In the genomic region with DNA sequence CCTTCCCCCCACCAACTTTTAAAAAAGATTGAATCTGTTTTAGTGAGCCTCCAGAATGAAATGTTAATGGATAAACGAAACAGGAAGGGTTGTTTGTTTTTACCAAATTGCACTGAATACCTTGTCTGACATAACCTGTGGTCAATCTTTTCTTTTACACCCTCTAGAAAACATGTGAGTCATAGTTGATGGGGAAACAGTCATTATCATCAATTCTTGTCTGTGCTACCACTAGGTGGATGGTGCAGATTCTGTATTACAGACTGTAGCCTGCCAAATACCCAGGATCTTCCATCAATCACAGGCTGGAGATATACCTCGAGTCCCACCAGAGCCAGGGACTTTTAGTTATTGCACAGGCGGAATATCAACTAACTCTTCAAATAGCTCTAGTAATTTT, we compare ENCODE assay signal across 15 cellular contexts. TPM values are rescaled to one million over a fixed set of nuclear protein-coding genes. Genes with fewer than 3 reads are reported as not detected.
A peak's percentile ranks its signal among the peaks of the same experiment; 100 is the strongest.
DNase-seq lines count a peak whose midpoint lies in the region; ATAC-seq and TF ChIP-seq lines count a peak whose summit lies in the region.
"Had no signal": no experiment of that assay in that cellular context is flagged by ENCODE, and none has a peak within 500 bp of the region (broad histone marks: within the 10 kb centered on the region; RNA-seq: fewer than 3 reads in every experiment).

No MANE protein-coding gene starts in this region.

- no peaks in the 10 kb centered on the region for H3K36me3 Mint-ChIP-seq in T-helper 2 cell treated with Interferon-gamma antibody and Interleukin-4, amounts not matched to agents 5 μg/mL and 100 μg/mL, for 36 hours (ENCODE audit: low read depth)

- peaks cover 3% of the 10 kb centered on the region for H3K9me3 Mint-ChIP-seq in T-helper 2 cell treated with Interferon-gamma antibody and Interleukin-4, amounts not matched to agents 5 μg/mL and 100 μg/mL, for 36 hours

- 33% methylated on average over 3 of the region's 3 CpGs for WGBS in mammary epithelial cell (ENCODE audit: low coverage, missing lambda C conversion rate)

- BruUV-seq in mammary epithelial cell (replicated peaks; lab: Mats Ljungman, UMichigan): no TSS peak

- intact Hi-C loops in mammary epithelial cell (cut with micrococcal nuclease): no loop called here

- no peak overlapping the region for H3K9ac ChIP-seq in mammary epithelial cell (ENCODE audit: insufficient read depth, low read length)

- peak; percentile 6 for DNase-seq in DMS153 (lab: John Stamatoyannopoulos, UW)
- DNase-seq in DMS153 treated with DMSO at 0.1 percent for 48 hours (lab: John Stamatoyannopoulos, UW; ENCODE audit: unreplicated experiment): no peak
- peak; percentile 75 for DNase-seq in NCI-H226
- DNase-seq in mammary epithelial cell: peak; percentile 70
- DNase-seq in retinal pigment epithelial cell (ENCODE audit: low read depth): no peak
- DNase-seq in T-helper 2 cell treated with Interferon-gamma antibody and Interleukin-4, amounts not matched to agents 5 μg/mL and 100 μg/mL, for 36 hours (ENCODE audit: low spot score): no peak
- DNase-seq in HuH-7 (ENCODE audit: low spot score): no peak
- DNase-seq: activated CD4-positive, alpha-beta T cell treated with anti-CD3 and anti-CD28 coated beads for 4 hours; activated gamma-delta T cell; DND-41; NCI-H2107; occipital lobe; stimulated activated naive CD8-positive, alpha-beta T cell treated with anti-CD3 and anti-CD28 coated beads, Interleukin-15, amount 100 ng/mL, for 72 hours had no signal

- no peaks in the 10 kb centered on the region for H3K79me2 ChIP-seq in mammary epithelial cell (ENCODE audit: insufficient read depth, low read length)

- CTCF ChIA-PET in mammary epithelial cell (lab: Charles Lee; ENCODE audit: low non-redundant PET): no interaction called here

- no peak overlapping the region for H3K27ac Mint-ChIP-seq in T-helper 2 cell treated with Interferon-gamma antibody and Interleukin-4, amounts not matched to agents 5 μg/mL and 100 μg/mL, for 36 hours
- H3K27ac Mint-ChIP-seq: stimulated activated naive CD8-positive, alpha-beta T cell treated with anti-CD3 and anti-CD28 coated beads, Interleukin-15, amount 100 ng/mL, for 72 hours had no signal

- in situ Hi-C loops in mammary epithelial cell (cut with MboI; ENCODE audit: low sequenced_read_pairs in 2 of 2): no loop called here

- H3K27me3 Mint-ChIP-seq in T-helper 2 cell treated with Interferon-gamma antibody and Interleukin-4, amounts not matched to agents 5 μg/mL and 100 μg/mL, for 36 hours (ENCODE audit: low read depth): no peaks in the 10 kb centered on the region
- H3K27me3 Mint-ChIP-seq: stimulated activated naive CD8-positive, alpha-beta T cell treated with anti-CD3 and anti-CD28 coated beads, Interleukin-15, amount 100 ng/mL, for 72 hours had no signal

- ATAC-seq in GM19452 (IDR thresholded peaks at IDR 0.05; ENCODE audit: unreplicated experiment): no peak
- ATAC-seq: gastroesophageal sphincter; stimulated activated naive CD8-positive, alpha-beta T cell treated with anti-CD3 and anti-CD28 coated beads, Interleukin-15, amount 100 ng/mL, for 72 hours had no signal

- H3K4me3 ChIP-seq in mammary epithelial cell (replicated peaks in 1 of 3; ENCODE audit: insufficient read depth in 1 of 3, low read depth in 2 of 3, low read length in 3 of 3) (no peak overlapping the region), retinal pigment epithelial cell (ENCODE audit: low read length) (no peak overlapping the region)
- H3K4me3 ChIP-seq: gastroesophageal sphincter had no signal

- peak; percentile 54 to 61 for TF ChIP-seq CTCF in mammary epithelial cell (conservative IDR thresholded peaks at IDR 0.05 in 1 of 2, IDR thresholded peaks at IDR 0.05 in 1 of 2; ENCODE audit: extremely low read depth in 1 of 2, insufficient read depth in 1 of 2, low read depth in 1 of 2, low read length in 2 of 2)
- TF ChIP-seq CTCF in retinal pigment epithelial cell (conservative IDR thresholded peaks at IDR 0.05; ENCODE audit: low read depth, low read length): peak; percentile 23

- H3K4me1 Mint-ChIP-seq in T-helper 2 cell treated with Interferon-gamma antibody and Interleukin-4, amounts not matched to agents 5 μg/mL and 100 μg/mL, for 36 hours (ENCODE audit: low read depth): no peaks in the 10 kb centered on the region
- H3K4me1 Mint-ChIP-seq: stimulated activated naive CD8-positive, alpha-beta T cell treated with anti-CD3 and anti-CD28 coated beads, Interleukin-15, amount 100 ng/mL, for 72 hours had no signal

- H3K27me3 ChIP-seq in mammary epithelial cell (ENCODE audit: insufficient read depth, low read length): no peaks in the 10 kb centered on the region
- H3K27me3 ChIP-seq: gastroesophageal sphincter had no signal

- H3K9me3 ChIP-seq in mammary epithelial cell (replicated peaks; ENCODE audit: insufficient read depth, low read length): no peaks in the 10 kb centered on the region
- H3K9me3 ChIP-seq: gastroesophageal sphincter had no signal

- dilution Hi-C loops in mammary epithelial cell (cut with HindIII; ENCODE audit: low sequenced_read_pairs): no loop called here

- H3K27ac ChIP-seq in mammary epithelial cell (ENCODE audit: insufficient read depth, low read depth, low read length): no peak overlapping the region
- H3K27ac ChIP-seq: gastroesophageal sphincter had no signal

- no peaks in the 10 kb centered on the region for H3K4me1 ChIP-seq in mammary epithelial cell (ENCODE audit: insufficient read depth, low read length)
- H3K4me1 ChIP-seq: gastroesophageal sphincter had no signal

- H4K20me1 ChIP-seq in mammary epithelial cell (ENCODE audit: insufficient read depth, low read length): no peaks in the 10 kb centered on the region

- no peaks in the 10 kb centered on the region for H3K36me3 ChIP-seq in mammary epithelial cell (ENCODE audit: insufficient read depth, low read length)
- H3K36me3 ChIP-seq: gastroesophageal sphincter had no signal

- H3K4me3 Mint-ChIP-seq in T-helper 2 cell treated with Interferon-gamma antibody and Interleukin-4, amounts not matched to agents 5 μg/mL and 100 μg/mL, for 36 hours: no peak overlapping the region
- H3K4me3 Mint-ChIP-seq: stimulated activated naive CD8-positive, alpha-beta T cell treated with anti-CD3 and anti-CD28 coated beads, Interleukin-15, amount 100 ng/mL, for 72 hours had no signal

- no peak overlapping the region for H2AFZ ChIP-seq in mammary epithelial cell (ENCODE audit: low read depth, low read length)

- no peak overlapping the region for H3K4me2 ChIP-seq in mammary epithelial cell (ENCODE audit: insufficient read depth, low read depth, low read length)

RNA-seq across cellular contexts. Expression of a gene that starts 29.5 kb away (rescaled TPM):
- 10 to 100 TPM in 1 of 2 donors, 1 to 10 TPM in 1; 1.8 to 24.2 TPM for total RNA-seq in mammary epithelial cell
- 4.7 TPM for polyA plus RNA-seq in mammary epithelial cell
- 2.9 TPM for polyA minus RNA-seq in mammary epithelial cell

Comparison
In these comparisons a context has a peak if more than half of its experiments do, and no peak if none do; other contexts are left out.
1. DNase-seq: peak in DMS153 (single experiment), NCI-H226 (single experiment) and mammary epithelial cell (single experiment); none in DMS153 treated with DMSO at 0.1 percent for 48 hours (single experiment), retinal pigment epithelial cell (single experiment), T-helper 2 cell treated with Interferon-gamma antibody and Interleukin-4, amounts not matched to agents 5 μg/mL and 100 μg/mL, for 36 hours (single experiment) and HuH-7 (single experiment).